In the genomic region with DNA sequence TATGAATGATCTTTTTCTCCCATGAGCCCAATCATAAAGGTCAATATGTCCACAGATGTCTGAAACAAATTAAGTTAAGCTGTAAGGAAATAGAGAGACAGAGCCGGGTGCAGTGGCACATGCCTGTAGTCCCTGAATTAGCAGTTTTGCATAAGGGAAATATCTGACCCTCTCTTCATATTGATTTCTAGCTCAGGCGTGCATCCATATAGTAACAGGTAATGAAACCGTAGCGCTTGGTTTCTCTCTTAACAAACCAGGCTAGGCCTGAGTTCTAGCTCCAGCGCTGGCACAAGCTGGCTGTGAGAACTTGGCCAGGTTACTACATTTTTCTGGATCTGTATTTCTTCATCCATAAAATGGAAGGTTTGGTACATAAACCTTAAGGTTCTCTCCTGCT, we compare ENCODE assay signal across 14 cellular contexts.
DNase-seq lines count a peak whose midpoint lies in the region; ATAC-seq, FAIRE-seq and TF ChIP-seq lines count a peak whose summit lies in the region.
"Had no signal": no experiment of that assay in that cellular context is flagged by ENCODE, and none has a peak within 500 bp of the region (broad histone marks: within the 10 kb centered on the region; RNA-seq: fewer than 3 reads in every experiment).

No MANE protein-coding gene starts in this region.

- TF ChIP-seq CTCF in lower lobe of right lung (IDR thresholded peaks at IDR 0.05) (no peak), mucosa of descending colon (IDR thresholded peaks at IDR 0.05) (no peak)

- H3K9ac ChIP-seq in subcutaneous abdominal adipose tissue (ENCODE audit: low read length in 5 of 5), result no peak overlapping the region

- H3K27ac ChIP-seq in SJSA1 (peak overlapping the region; percentile 7), lower lobe of right lung (peak overlapping the region; percentile 64), subcutaneous abdominal adipose tissue (ENCODE audit: low read depth, low read length) (peak overlapping the region; percentile 39), small intestine (ENCODE audit: low read depth in 1 of 2, low read length in 1 of 2) (peak overlapping the region in 1 of 2 donors; percentile 70)

- FAIRE-seq in small intestine (lab: Jason Lieb, UNC), result no peak

- H3K9me3 ChIP-seq in SJSA1 (replicated peaks) (no peaks in the 10 kb centered on the region), lower lobe of right lung (no peaks in the 10 kb centered on the region), subcutaneous abdominal adipose tissue (ENCODE audit: control insufficient read depth in 5 of 5, low read length in 5 of 5) (no peaks in the 10 kb centered on the region), mucosa of descending colon (no peaks in the 10 kb centered on the region), small intestine (ENCODE audit: control insufficient read depth, low read depth) (no peaks in the 10 kb centered on the region)

- intact Hi-C loops in lower lobe of right lung (cut with DNase I), result no loop called here
- intact Hi-C loops in mucosa of descending colon (cut with DNase I, micrococcal nuclease), result no loop called here

- H3K4me1 ChIP-seq in SJSA1 (replicated peaks) (peaks cover 42% of the 10 kb centered on the region), lower lobe of right lung (peaks cover 19% of the 10 kb centered on the region), subcutaneous abdominal adipose tissue (ENCODE audit: control insufficient read depth in 5 of 5, insufficient read depth in 5 of 5, low read length in 5 of 5) (peaks cover 2 to 40% (median 31%) of the 10 kb centered on the region in 5 donors), mucosa of descending colon (ENCODE audit: low read depth) (peaks cover 4% of the 10 kb centered on the region), small intestine (ENCODE audit: control insufficient read depth in 2 of 2, insufficient read depth in 1 of 2, low read depth in 1 of 2, low read length in 1 of 2) (no peaks in the 10 kb centered on the region)

- no peak for DNase-seq in SJSA1 (ENCODE audit: low read depth in 1 of 2, low spot score in 2 of 2)
- no peak for DNase-seq in lower lobe of right lung
- DNase-seq in OCI-M1 (lab: John Stamatoyannopoulos, UW), result no peak
- DNase-seq in mucosa of descending colon, result no peak
- DNase-seq in small intestine, result no peak
- no peak for DNase-seq in activated CD4-positive, CD25-positive, alpha-beta regulatory T cell treated with anti-CD3 and anti-CD28 coated beads, Interleukin-2, amount 50 U/mL, for 72 hours
- DNase-seq: activated CD4-positive, alpha-beta T cell treated with anti-CD3 and anti-CD28 coated beads for 1 hour; aorta; cortex of kidney; left colon; NCI-H187; stimulated activated CD4-positive, alpha-beta T cell treated with anti-CD3 and anti-CD28 coated beads, Interleukin-12 subunit alpha, Interleukin-12 subunit beta, amount 100 ng/mL, for 4 hours had no signal

- H3K36me3 ChIP-seq in SJSA1, result no peaks in the 10 kb centered on the region
- H3K36me3 ChIP-seq in lower lobe of right lung, result no peaks in the 10 kb centered on the region
- no peaks in the 10 kb centered on the region for H3K36me3 ChIP-seq in subcutaneous abdominal adipose tissue (ENCODE audit: control insufficient read depth in 5 of 5, insufficient read depth in 5 of 5, low read length in 5 of 5)
- H3K36me3 ChIP-seq in mucosa of descending colon (ENCODE audit: low read depth), result no peaks in the 10 kb centered on the region
- no peaks in the 10 kb centered on the region for H3K36me3 ChIP-seq in small intestine (ENCODE audit: control insufficient read depth in 2 of 2, insufficient read depth in 2 of 2, low read length in 2 of 2)

- no peak overlapping the region for H3K4me3 ChIP-seq in SJSA1
- H3K4me3 ChIP-seq in lower lobe of right lung, result no peak overlapping the region
- peak overlapping the region in 1 of 5 donors; percentile 13 for H3K4me3 ChIP-seq in subcutaneous abdominal adipose tissue (ENCODE audit: low read depth in 1 of 5, low read length in 5 of 5)
- no peak overlapping the region for H3K4me3 ChIP-seq in mucosa of descending colon
- no peak overlapping the region for H3K4me3 ChIP-seq in small intestine (ENCODE audit: low read depth in 1 of 2, low read length in 2 of 2)

- WGBS in small intestine, 3 donors, result 79 to 95% (median 88%) methylated on average over 5 of the region's 5 CpGs

- ATAC-seq in GM18511 (IDR thresholded peaks at IDR 0.05; ENCODE audit: unreplicated experiment) (peak; percentile 71), lower lobe of right lung (no peak), mucosa of descending colon (no peak)
- ATAC-seq: left colon had no signal

- no peaks in the 10 kb centered on the region for H3K27me3 ChIP-seq in SJSA1 (replicated peaks)
- peaks cover 4% of the 10 kb centered on the region for H3K27me3 ChIP-seq in lower lobe of right lung (ENCODE audit: low read depth)
- H3K27me3 ChIP-seq in subcutaneous abdominal adipose tissue (ENCODE audit: control insufficient read depth in 5 of 5, insufficient read depth in 4 of 5, low read length in 5 of 5), result peaks cover 0 to 3% (median 2%) of the 10 kb centered on the region in 5 donors
- no peaks in the 10 kb centered on the region for H3K27me3 ChIP-seq in small intestine (ENCODE audit: control insufficient read depth in 2 of 2, insufficient read depth in 2 of 2, low read length in 2 of 2)
